In the genomic region with DNA sequence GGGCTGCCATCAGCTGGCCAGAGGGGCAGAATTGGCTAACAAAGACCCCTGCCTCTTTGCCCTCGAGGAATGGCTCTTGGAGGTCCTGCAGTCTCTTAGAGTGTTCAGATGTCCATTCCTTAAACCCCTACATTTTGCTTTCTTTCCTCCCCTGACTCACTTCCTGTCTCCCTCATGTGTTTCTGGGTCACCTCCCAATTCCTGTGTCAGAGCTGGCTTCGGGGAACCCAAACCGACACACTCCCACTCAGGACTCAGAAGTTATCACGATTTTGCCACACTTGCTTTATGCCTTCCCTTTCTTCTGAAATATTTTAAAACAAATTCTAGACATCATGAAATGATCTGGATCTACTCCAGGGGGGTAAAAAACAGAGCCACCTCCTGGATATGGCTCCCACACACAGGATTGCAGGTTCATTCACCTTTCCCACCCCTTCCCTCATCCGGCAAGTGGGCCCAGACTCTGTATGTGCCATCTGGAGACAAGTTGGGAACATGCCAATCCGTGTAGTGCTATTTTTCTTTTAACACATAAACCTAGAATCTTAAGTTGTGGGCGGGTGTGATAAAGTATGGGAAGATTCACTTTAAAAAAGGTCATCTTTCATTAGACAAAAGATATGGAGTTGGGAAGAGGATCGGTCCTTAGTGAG, we compare ENCODE assay signal across 24 cellular contexts.
A peak's percentile ranks its signal among the peaks of the same experiment; 100 is the strongest.
DNase-seq lines count a peak whose midpoint lies in the region; ATAC-seq and TF ChIP-seq lines count a peak whose summit lies in the region.
"Had no signal": no experiment of that assay in that cellular context is flagged by ENCODE, and none has a peak within 500 bp of the region (broad histone marks: within the 10 kb centered on the region; RNA-seq: fewer than 3 reads in every experiment).

No MANE protein-coding gene starts in this region.

- H3K9me3 Mint-ChIP-seq in nephron progenitor cell = no peaks in the 10 kb centered on the region
- H3K9me3 Mint-ChIP-seq: activated CD8-positive, alpha-beta T cell treated with anti-CD3 and anti-CD28 coated beads for 36 hours had no signal

- peaks cover 4% of the 10 kb centered on the region for H3K27me3 Mint-ChIP-seq in nephron progenitor cell (ENCODE audit: low read depth, poor library complexity)

- H3K27me3 ChIP-seq in ACC112 (ENCODE audit: insufficient read depth, low read length) = no peaks in the 10 kb centered on the region
- H3K27me3 ChIP-seq in ascending aorta = no peaks in the 10 kb centered on the region
- H3K27me3 ChIP-seq: neutrophil had no signal

- H3K79me2 ChIP-seq in ACC112 (ENCODE audit: control insufficient read depth, insufficient read depth, low read length, unreplicated experiment) = no peaks in the 10 kb centered on the region

- H3K27ac Mint-ChIP-seq in nephron progenitor cell = peak overlapping the region; percentile 52
- H3K27ac Mint-ChIP-seq: activated CD8-positive, alpha-beta T cell treated with anti-CD3 and anti-CD28 coated beads for 36 hours; CD14-positive monocyte had no signal

- H3K4me3 ChIP-seq in ACC112 (ENCODE audit: low read depth, low read length) (no peak overlapping the region), coronary artery (no peak overlapping the region), ascending aorta (no peak overlapping the region)
- H3K4me3 ChIP-seq: lower lobe of right lung had no signal

- DNase-seq in HT1080 (ENCODE audit: low read depth) (peak; percentile 22), nephron progenitor cell (no peak), coronary artery (ENCODE audit: low spot score) (no peak), ascending aorta (ENCODE audit: low spot score in 2 of 2) (no peak)
- no peak for DNase-seq in activated naive CD4-positive, alpha-beta T cell (lab: John Stamatoyannopoulos, UW)
- DNase-seq: activated CD8-positive, alpha-beta T cell treated with anti-CD3 and anti-CD28 coated beads for 36 hours; activated gamma-delta T cell treated with Interleukin-2 at 50 U/mL for 16 hours; activated T-cell treated with anti-CD3 and anti-CD28 coated beads for 4 hours; lower lobe of right lung; NCI-H1048; NCI-H187; NCI-H748 treated with DMSO at 0.1 percent for 48 hours; Right ventricle myocardium superior; stimulated activated CD4-positive, alpha-beta T cell treated with anti-CD3 and anti-CD28 coated beads, Interleukin-12 subunit alpha, Interleukin-12 subunit beta, amount 100 ng/mL, for 4 hours; stimulated activated naive CD8-positive, alpha-beta T cell treated with anti-CD3 and anti-CD28 coated beads, Interleukin-15, amount 100 ng/mL, for 72 hours; T-helper 9 cell; trophoblast cell had no signal

- no peaks in the 10 kb centered on the region for H3K36me3 Mint-ChIP-seq in nephron progenitor cell (ENCODE audit: low read depth)
- H3K36me3 Mint-ChIP-seq: CD14-positive monocyte had no signal

- no peak for TF ChIP-seq CTCF in nephron progenitor cell (IDR thresholded peaks at IDR 0.05)
- TF ChIP-seq CTCF in coronary artery (IDR thresholded peaks at IDR 0.05) = no peak
- no peak for TF ChIP-seq CTCF in ascending aorta (IDR thresholded peaks at IDR 0.05)

- H3K4me3 Mint-ChIP-seq in nephron progenitor cell = no peak overlapping the region
- H3K4me3 Mint-ChIP-seq: activated CD8-positive, alpha-beta T cell treated with anti-CD3 and anti-CD28 coated beads for 36 hours; CD14-positive monocyte; stimulated activated naive CD8-positive, alpha-beta T cell treated with anti-CD3 and anti-CD28 coated beads, Interleukin-15, amount 100 ng/mL, for 72 hours had no signal

- intact Hi-C loops in ascending aorta (cut with DNase I) = no loop called here

- peaks cover 57% of the 10 kb centered on the region for H3K4me1 Mint-ChIP-seq in nephron progenitor cell
- H3K4me1 Mint-ChIP-seq: CD14-positive monocyte had no signal

- peak overlapping the region; percentile 57 for H2AFZ ChIP-seq in ACC112 (ENCODE audit: low read length, unreplicated experiment)

- H3K4me1 ChIP-seq in ACC112 (ENCODE audit: control insufficient read depth, insufficient read depth, low read length, unreplicated experiment) (peaks cover 14% of the 10 kb centered on the region), ascending aorta (peaks cover 0 to 3% of the 10 kb centered on the region in 2 donors)
- H3K4me1 ChIP-seq: lower lobe of right lung had no signal

- no peaks in the 10 kb centered on the region for H3K9me3 ChIP-seq in ascending aorta
- H3K9me3 ChIP-seq: lower lobe of right lung, neutrophil had no signal

- H3K27ac ChIP-seq in ACC112 (ENCODE audit: low read depth, low read length) = no peak overlapping the region
- peak overlapping the region; percentile 39 for H3K27ac ChIP-seq in cingulate gyrus (ENCODE audit: low read depth, low read length)
- peak overlapping the region in 1 of 2 donors; percentile 7 for H3K27ac ChIP-seq in coronary artery
- H3K27ac ChIP-seq in ascending aorta = no peak overlapping the region
- H3K27ac ChIP-seq: epithelial cell of prostate, lower lobe of right lung, neutrophil had no signal

- H3K36me3 ChIP-seq in ACC112 (ENCODE audit: insufficient read depth, low read length) (no peaks in the 10 kb centered on the region), ascending aorta (no peaks in the 10 kb centered on the region)
- H3K36me3 ChIP-seq: lower lobe of right lung, neutrophil had no signal

- no peak for ATAC-seq in GM19351 (IDR thresholded peaks at IDR 0.05; ENCODE audit: unreplicated experiment)
- ATAC-seq: activated CD4-positive, CD25-positive, alpha-beta regulatory T cell treated with anti-CD3 and anti-CD28 coated beads, Interleukin-2, amount 50 U/mL, for 24 hours; activated CD8-positive, alpha-beta T cell treated with anti-CD3 and anti-CD28 coated beads for 36 hours; lower lobe of right lung; stimulated activated naive CD8-positive, alpha-beta T cell treated with anti-CD3 and anti-CD28 coated beads, Interleukin-15, amount 100 ng/mL, for 72 hours had no signal
